27 cellular contexts compared by ENCODE assay signal in the genomic region with DNA sequence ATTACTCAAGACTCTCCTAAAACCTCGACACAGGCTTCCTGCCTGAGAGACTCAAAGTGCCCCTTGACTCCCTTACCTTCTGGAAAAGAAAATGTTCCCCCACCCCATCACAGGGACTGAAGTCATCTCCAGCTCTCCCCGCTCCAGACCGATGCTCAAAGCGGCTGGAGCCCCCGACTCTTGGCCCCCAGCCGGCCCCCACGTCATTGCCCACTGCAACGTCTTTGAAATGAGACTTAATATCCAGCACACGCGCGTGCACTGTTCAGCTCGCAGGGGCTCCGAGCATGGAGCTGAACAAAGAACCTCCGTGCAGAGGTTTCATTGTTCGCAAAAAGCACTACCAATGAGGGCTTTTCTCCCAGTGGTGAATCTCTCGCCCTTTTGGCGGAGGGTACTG.
"Had no signal": no experiment of that assay in that cellular context is flagged by ENCODE, and none has a peak within 500 bp of the region (broad histone marks: within the 10 kb centered on the region; RNA-seq: fewer than 3 reads in every experiment).

No MANE protein-coding gene starts in this region.

- H3K4me3 Mint-ChIP-seq: dendritic cell treated with granulocyte-macrophage colony-stimulating factor and Interleukin-4, amounts not matched to agents 40 ng/mL and 50 ng/mL, for 4 days; endodermal cell; naive thymus-derived CD8-positive, alpha-beta T cell; stimulated activated naive CD8-positive, alpha-beta T cell treated with anti-CD3 and anti-CD28 coated beads, Interleukin-15, amount 100 ng/mL, for 72 hours had no signal

- FAIRE-seq: islet of Langerhans had no signal

- H3K9me3 Mint-ChIP-seq: dendritic cell treated with granulocyte-macrophage colony-stimulating factor and Interleukin-4, amounts not matched to agents 40 ng/mL and 50 ng/mL, for 4 days; endodermal cell; naive thymus-derived CD8-positive, alpha-beta T cell; stimulated activated naive CD8-positive, alpha-beta T cell treated with anti-CD3 and anti-CD28 coated beads, Interleukin-15, amount 100 ng/mL, for 72 hours had no signal

- DNase-seq: colonic mucosa; effector CD8-positive, alpha-beta T cell; endodermal cell; foreskin fibroblast; gastrocnemius medialis; heart left ventricle; hippocampal formation; left cardiac atrium; mesenchymal stem cell; midbrain; naive thymus-derived CD8-positive, alpha-beta T cell; psoas muscle; sigmoid colon; spleen; stimulated activated CD4-positive, alpha-beta T cell treated with anti-CD3 and anti-CD28 coated beads, Interleukin-4, amount 100 ng/mL, for 4 hours; stimulated activated naive CD4-positive, alpha-beta T cell; stimulated activated naive CD8-positive, alpha-beta T cell treated with anti-CD3 and anti-CD28 coated beads, Interleukin-15, amount 100 ng/mL, for 72 hours; transverse colon; upper lobe of right lung; uterus had no signal

- H3K4me3 ChIP-seq: colonic mucosa, gastrocnemius medialis, heart left ventricle, left lung, psoas muscle, sigmoid colon, spleen, suprapubic skin, transverse colon, upper lobe of right lung, uterus had no signal

- H3K27me3 Mint-ChIP-seq: dendritic cell treated with granulocyte-macrophage colony-stimulating factor and Interleukin-4, amounts not matched to agents 40 ng/mL and 50 ng/mL, for 4 days had no signal

- H3K27ac Mint-ChIP-seq: dendritic cell treated with granulocyte-macrophage colony-stimulating factor and Interleukin-4, amounts not matched to agents 40 ng/mL and 50 ng/mL, for 4 days; endodermal cell; naive thymus-derived CD8-positive, alpha-beta T cell; stimulated activated naive CD8-positive, alpha-beta T cell treated with anti-CD3 and anti-CD28 coated beads, Interleukin-15, amount 100 ng/mL, for 72 hours had no signal

- H3K36me3 ChIP-seq: colonic mucosa, gastrocnemius medialis, heart left ventricle, left lung, sigmoid colon, spleen, suprapubic skin, transverse colon, upper lobe of right lung, uterus had no signal

- H3K4me1 ChIP-seq: colonic mucosa, gastrocnemius medialis, psoas muscle, suprapubic skin, upper lobe of right lung, uterus had no signal

- H3K9me3 ChIP-seq: colonic mucosa, gastrocnemius medialis, heart left ventricle, left lung, psoas muscle, sigmoid colon, spleen, suprapubic skin, transverse colon, upper lobe of right lung, uterus had no signal

- ATAC-seq: esophagus mucosa; gastrocnemius medialis; heart left ventricle; left cardiac atrium; left lung; naive thymus-derived CD8-positive, alpha-beta T cell; psoas muscle; right cardiac atrium; stimulated activated naive CD8-positive, alpha-beta T cell treated with anti-CD3 and anti-CD28 coated beads, Interleukin-15, amount 100 ng/mL, for 72 hours; upper lobe of right lung had no signal

- H3K27me3 ChIP-seq: colonic mucosa, gastrocnemius medialis, heart left ventricle, sigmoid colon, transverse colon, upper lobe of right lung, uterus had no signal

- H3K27ac ChIP-seq: colonic mucosa, epithelial cell of prostate, gastrocnemius medialis, heart left ventricle, left lung, psoas muscle, sigmoid colon, suprapubic skin, transverse colon, upper lobe of right lung, uterus had no signal
